14 cellular contexts compared by ENCODE assay signal in the genomic region with DNA sequence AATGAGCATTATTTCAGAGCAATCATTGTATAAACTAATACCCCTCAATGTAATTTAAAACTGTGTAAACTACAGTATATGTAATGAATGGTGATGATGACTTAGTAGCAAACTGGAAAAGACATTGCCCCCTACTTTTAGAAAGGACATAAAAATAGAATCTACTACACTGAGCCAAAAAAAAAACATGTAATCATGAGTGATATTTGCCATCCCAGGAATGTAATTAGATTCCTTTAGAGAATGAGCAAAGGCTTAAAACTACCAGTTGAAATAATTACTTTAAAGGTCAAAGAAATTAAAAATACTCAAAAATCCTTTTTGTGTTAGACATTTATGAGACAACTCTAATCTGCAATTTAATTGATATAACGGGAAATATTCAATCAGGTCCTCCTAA.
"Had no signal": no experiment of that assay in that cellular context is flagged by ENCODE, and none has a peak within 500 bp of the region (broad histone marks: within the 10 kb centered on the region; RNA-seq: fewer than 3 reads in every experiment).

No MANE protein-coding gene starts in this region.

- H3K9me3 Mint-ChIP-seq: endodermal cell, nephron progenitor cell had no signal

- H3K79me2 ChIP-seq: parathyroid adenoma had no signal

- H3K27me3 ChIP-seq: foreskin keratinocyte, spleen, transverse colon had no signal

- H3K4me3 ChIP-seq: spleen, transverse colon had no signal

- DNase-seq: activated effector memory CD4-positive, alpha-beta T cell treated with anti-CD3 and anti-CD28 coated beads, Interleukin-2, amount 50 U/mL, for 16 hours; amygdala; erythroblast; foreskin keratinocyte; left colon; spleen; stimulated activated CD4-positive, alpha-beta T cell treated with anti-CD3 and anti-CD28 coated beads, Interleukin-1b, Interleukin-23, amount 100 ng/mL, for 48 hours; stimulated activated naive CD4-positive, alpha-beta T cell; substantia nigra; transverse colon had no signal

- H3K9ac ChIP-seq: parathyroid adenoma had no signal

- H3K27ac Mint-ChIP-seq: activated naive CD4-positive, alpha-beta T cell treated with anti-CD3 and anti-CD28 coated beads, Interleukin-2, amount 50 U/mL, for 72 hours; nephron progenitor cell had no signal

- ATAC-seq: activated naive CD4-positive, alpha-beta T cell treated with anti-CD3 and anti-CD28 coated beads, Interleukin-2, amount 50 U/mL, for 72 hours; left colon had no signal

- H3K9me3 ChIP-seq: transverse colon had no signal

- H2AFZ ChIP-seq: parathyroid adenoma had no signal

- H3K27ac ChIP-seq: foreskin keratinocyte, parathyroid adenoma, spleen, transverse colon had no signal

- H3K4me1 ChIP-seq: foreskin keratinocyte, parathyroid adenoma, spleen, transverse colon had no signal

- H3K36me3 ChIP-seq: spleen, transverse colon had no signal

- H3K4me3 Mint-ChIP-seq: endodermal cell, nephron progenitor cell had no signal
